In genomic region chr2:38634684-38635083, GRCh38 we compare ENCODE assay signal across 9 cellular contexts. TPM values are rescaled to one million over a fixed set of nuclear protein-coding genes. Genes with fewer than 3 reads are reported as not detected.
DNase-seq lines count a peak whose midpoint lies in the region; ATAC-seq and TF ChIP-seq lines count a peak whose summit lies in the region.
"Had no signal": no experiment of that assay in that cellular context is flagged by ENCODE, and none has a peak within 500 bp of the region (broad histone marks: within the 10 kb centered on the region; RNA-seq: fewer than 3 reads in every experiment).

No MANE protein-coding gene starts in this region.

- intact Hi-C loops in breast epithelium (cut with DNase I; ENCODE audit: low total_unique reads): no loop called here

- no peaks in the 10 kb centered on the region for H4K20me1 ChIP-seq in DND-41 (ENCODE audit: insufficient read depth, low read length)

- H3K9me3 ChIP-seq in DND-41 (ENCODE audit: insufficient read depth, low read length, severe bottlenecking): peaks cover 3% of the 10 kb centered on the region
- peaks cover 3 to 4% of the 10 kb centered on the region in 2 donors for H3K9me3 ChIP-seq in breast epithelium

- no peak for TF ChIP-seq CTCF in DND-41 (IDR thresholded peaks at IDR 0.05; ENCODE audit: borderline replicate concordance, extremely low read depth, low read length, poor library complexity, severe bottlenecking)
- TF ChIP-seq CTCF in breast epithelium (IDR thresholded peaks at IDR 0.05): no peak

- no peaks in the 10 kb centered on the region for H3K79me2 ChIP-seq in DND-41 (ENCODE audit: insufficient read depth, low read length)

- no peak overlapping the region for H3K27ac ChIP-seq in DND-41 (ENCODE audit: low read length)
- no peak overlapping the region for H3K27ac ChIP-seq in breast epithelium
- H3K27ac ChIP-seq: C4-2B had no signal

- H3K4me2 ChIP-seq in DND-41 (ENCODE audit: insufficient read depth, low read length): no peak overlapping the region

- ATAC-seq in DND-41 (ENCODE audit: insufficient read depth, low read depth): peak; percentile 73
- ATAC-seq in GM19438 (IDR thresholded peaks at IDR 0.05; ENCODE audit: low read depth, unreplicated experiment): peak; percentile 67
- ATAC-seq in HG03095 (IDR thresholded peaks at IDR 0.05; ENCODE audit: unreplicated experiment): peak; percentile 94

- DNase-seq in DND-41 (no peak), RPMI8226 (peak; percentile 64), NCI-H2171 (lab: John Stamatoyannopoulos, UW) (no peak), NCI-H2081 (lab: John Stamatoyannopoulos, UW) (no peak), breast epithelium (ENCODE audit: low spot score in 2 of 2) (no peak)
- DNase-seq in stimulated activated CD4-positive, alpha-beta T cell treated with anti-CD3 and anti-CD28 coated beads, Interleukin-12 subunit alpha, Interleukin-12 subunit beta, amount 100 ng/mL, for 4 hours: no peak

- no peak for TF ChIP-seq POLR2A in breast epithelium (IDR thresholded peaks at IDR 0.05)

- no peaks in the 10 kb centered on the region for H3K27me3 ChIP-seq in DND-41 (ENCODE audit: insufficient read depth, low read length, poor library complexity)
- no peaks in the 10 kb centered on the region for H3K27me3 ChIP-seq in breast epithelium

- no peak overlapping the region for H2AFZ ChIP-seq in DND-41 (ENCODE audit: low read depth, low read length)

- no peak overlapping the region for H3K9ac ChIP-seq in DND-41 (ENCODE audit: low read depth, low read length)

- peaks cover 22% of the 10 kb centered on the region for H3K4me1 ChIP-seq in DND-41 (ENCODE audit: insufficient read depth, low read length)
- no peaks in the 10 kb centered on the region for H3K4me1 ChIP-seq in breast epithelium

- H3K4me3 ChIP-seq in DND-41 (ENCODE audit: low read depth in 1 of 2, low read length in 2 of 2) (no peak overlapping the region), breast epithelium (no peak overlapping the region)

- H3K36me3 ChIP-seq in DND-41 (ENCODE audit: insufficient read depth, low read length): no peaks in the 10 kb centered on the region
- H3K36me3 ChIP-seq in breast epithelium: no peaks in the 10 kb centered on the region

RNA-seq across cellular contexts. Expression of gene GALM, which starts 31.2 kb away (rescaled TPM):
- total RNA-seq in breast epithelium: 10 to 100 TPM; 12.1 to 29.9 (median 22.5) TPM

RNA-seq across cellular contexts. Expression of gene HNRNPLL, which starts 32.0 kb away (rescaled TPM):
- 10 to 100 TPM; 48.3 to 75.1 (median 57.0) TPM for total RNA-seq in breast epithelium
